30 cellular contexts compared by ENCODE assay signal in genomic region chr11:44157019-44157418, GRCh38.
"Had no signal": no experiment of that assay in that cellular context is flagged by ENCODE, and none has a peak within 500 bp of the region (broad histone marks: within the 10 kb centered on the region; RNA-seq: fewer than 3 reads in every experiment).

No MANE protein-coding gene starts in this region.

- H3K27ac ChIP-seq: neural progenitor cell, ovary, parathyroid adenoma, right lobe of liver, sigmoid colon, skin epidermis, spleen, suprapubic skin, testis, tibial artery, transverse colon, upper lobe of right lung, uterus had no signal

- H3K4me1 Mint-ChIP-seq: nephron, neural progenitor cell had no signal

- H3K4me3 ChIP-seq: neural progenitor cell, ovary, right lobe of liver, sigmoid colon, skin epidermis, smooth muscle cell, spleen, suprapubic skin, testis, tibial artery, transverse colon, upper lobe of right lung, uterus had no signal

- H3K9ac ChIP-seq: neural progenitor cell, parathyroid adenoma had no signal

- H3K4me2 ChIP-seq: neural progenitor cell, smooth muscle cell had no signal

- H2AFZ ChIP-seq: neural progenitor cell, parathyroid adenoma had no signal

- H3K36me3 ChIP-seq: neural progenitor cell, ovary, right lobe of liver, suprapubic skin, upper lobe of right lung, uterus had no signal

- H3K9me3 ChIP-seq: ovary, right lobe of liver, sigmoid colon, suprapubic skin, testis, tibial artery, transverse colon, upper lobe of right lung, uterus had no signal

- H3K4me3 Mint-ChIP-seq: naive thymus-derived CD4-positive, alpha-beta T cell; natural killer cell; nephron; neural progenitor cell; stimulated activated memory B cell treated with anti-CD40 and anti-IgM and Interleukin-4, amounts not matched to agents 10 μg/mL and 1 μg/mL and 100 μg/mL, for 72 hours; stimulated activated naive CD8-positive, alpha-beta T cell treated with anti-CD3 and anti-CD28 coated beads, Interleukin-15, amount 100 ng/mL, for 72 hours; type B pancreatic cell had no signal

- ATAC-seq: naive thymus-derived CD4-positive, alpha-beta T cell; right lobe of liver; stimulated activated memory B cell treated with anti-CD40 and anti-IgM and Interleukin-4, amounts not matched to agents 10 μg/mL and 1 μg/mL and 100 μg/mL, for 72 hours; stimulated activated naive CD8-positive, alpha-beta T cell treated with anti-CD3 and anti-CD28 coated beads, Interleukin-15, amount 100 ng/mL, for 72 hours; stimulated activated naive CD8-positive, alpha-beta T cell treated with anti-CD3 and anti-CD28 coated beads, Interleukin-15, Interleukin-2, amounts not matched to agents 100 U/mL and 50 U/mL, for 24 hours; upper lobe of right lung had no signal

- H3K27me3 ChIP-seq: neural progenitor cell, ovary, right lobe of liver, sigmoid colon, spleen, suprapubic skin, testis, tibial artery, transverse colon, upper lobe of right lung, uterus had no signal

- H3K27ac Mint-ChIP-seq: naive thymus-derived CD4-positive, alpha-beta T cell; natural killer cell; nephron; neural progenitor cell; progenitor cell of endocrine pancreas; stimulated activated memory B cell treated with anti-CD40 and anti-IgM and Interleukin-4, amounts not matched to agents 10 μg/mL and 1 μg/mL and 100 μg/mL, for 72 hours; stimulated activated naive CD8-positive, alpha-beta T cell treated with anti-CD3 and anti-CD28 coated beads, Interleukin-15, amount 100 ng/mL, for 72 hours; type B pancreatic cell had no signal

- DNase-seq: naive thymus-derived CD4-positive, alpha-beta T cell; natural killer cell; occipital lobe; ovary; retina; right lobe of liver; sigmoid colon; spleen; stimulated activated CD4-positive, alpha-beta T cell treated with anti-CD3 and anti-CD28 coated beads, Interleukin-12 subunit alpha, Interleukin-12 subunit beta, amount 100 ng/mL, for 4 hours; stimulated activated CD4-positive, alpha-beta T cell treated with anti-CD3 and anti-CD28 coated beads, Interleukin-1b, Interleukin-23, amount 100 ng/mL, for 48 hours; stimulated activated CD4-positive, alpha-beta T cell treated with anti-CD3 and anti-CD28 coated beads, Interleukin-4, amount 100 ng/mL, for 1 hour; stimulated activated CD4-positive, alpha-beta T cell treated with anti-CD3 and anti-CD28 coated beads, Interleukin-4, amount 100 ng/mL, for 4 hours; stimulated activated CD8-positive, alpha-beta memory T cell treated with anti-CD3 and anti-CD28 coated beads, Interleukin-4, amount 100 ng/mL, for 48 hours; stimulated activated naive CD4-positive, alpha-beta T cell; stimulated activated naive CD8-positive, alpha-beta T cell treated with anti-CD3 and anti-CD28 coated beads, Interleukin-15, amount 100 ng/mL, for 72 hours; stimulated activated naive CD8-positive, alpha-beta T cell treated with anti-CD3 and anti-CD28 coated beads, Interleukin-15, Interleukin-2, amounts not matched to agents 100 U/mL and 50 U/mL, for 24 hours; testis; tibial artery; transverse colon; upper lobe of right lung; uterus had no signal

- H3K4me1 ChIP-seq: neural progenitor cell, parathyroid adenoma, right lobe of liver, sigmoid colon, suprapubic skin, testis, tibial artery, transverse colon, upper lobe of right lung, uterus had no signal

- H3K27me3 Mint-ChIP-seq: naive thymus-derived CD4-positive, alpha-beta T cell; progenitor cell of endocrine pancreas; stimulated activated memory B cell treated with anti-CD40 and anti-IgM and Interleukin-4, amounts not matched to agents 10 μg/mL and 1 μg/mL and 100 μg/mL, for 72 hours; stimulated activated naive CD8-positive, alpha-beta T cell treated with anti-CD3 and anti-CD28 coated beads, Interleukin-15, amount 100 ng/mL, for 72 hours; type B pancreatic cell had no signal
